8 cellular contexts compared by ENCODE assay signal in genomic region chr1:31943546-31944184, GRCh38. TPM values are rescaled to one million over a fixed set of nuclear protein-coding genes. Genes with fewer than 3 reads are reported as not detected.
DNase-seq lines count a peak whose midpoint lies in the region; ATAC-seq and TF ChIP-seq lines count a peak whose summit lies in the region.

No MANE protein-coding gene starts in this region.

- H3K79me2 ChIP-seq in HCT116 (ENCODE audit: insufficient read depth, low read length), result no peaks in the 10 kb centered on the region

- H3K36me3 ChIP-seq in HCT116 (ENCODE audit: control insufficient read depth in 1 of 2, insufficient read depth in 2 of 2, low read length in 2 of 2) (no peaks in the 10 kb centered on the region), mesodermal cell (ENCODE audit: control insufficient read depth, insufficient read depth, low read length) (no peaks in the 10 kb centered on the region)

- intact Hi-C loops in HCT116 (cut with micrococcal nuclease), result no loop called here

- no peaks in the 10 kb centered on the region for H3K27me3 ChIP-seq in HCT116 (ENCODE audit: insufficient read depth, low read length)

- no peak for TF ChIP-seq RAD21 in HCT116 (IDR thresholded peaks at IDR 0.05; ENCODE audit: low read depth)

- no CpG with 5 or more reads among the region's 3 CpGs for WGBS in mesodermal cell (ENCODE audit: insufficient coverage in 2 of 2), 2 experiments

- no peak for ATAC-seq in HCT116
- peak; percentile 49 to 55 for ATAC-seq in activated naive CD4-positive, alpha-beta T cell treated with anti-CD3 and anti-CD28 coated beads, Interleukin-2, amount 50 U/mL, for 72 hours
- ATAC-seq in GM18520 (IDR thresholded peaks at IDR 0.05; ENCODE audit: unreplicated experiment), result no peak

- in situ Hi-C loops in GM13977 (cut with MboI; ENCODE audit: low pct_unique_long_range_greater_than_20kb, low sequenced_read_pairs, unreplicated experiment), result no loop called here

- H3K4me2 ChIP-seq in HCT116 (ENCODE audit: low read length), result peak overlapping the region; percentile 96

- TF ChIP-seq POLR2A in HCT116 (IDR thresholded peaks at IDR 0.05; ENCODE audit: borderline replicate concordance, extremely low read depth, insufficient read depth, insufficient read length), result no peak

- BruUV-seq in HCT116 (replicated peaks; lab: Mats Ljungman, UMichigan), result TSS peak; percentile 94

- no peaks in the 10 kb centered on the region for H3K9me2 ChIP-seq in HCT116 (ENCODE audit: insufficient read depth)

- H3K4me3 ChIP-seq in AG04449 (ENCODE audit: low read depth, low read length) (peak overlapping the region; percentile 20; the same call in 1 of the 2 replicates), HCT116 (replicated peaks in 1 of 2; ENCODE audit: low read depth in 1 of 2, low read length in 2 of 2) (peak overlapping the region; percentile 45 to 60), mesodermal cell (ENCODE audit: extremely low read depth, insufficient read depth, low read length, poor library complexity, severe bottlenecking) (peak overlapping the region; percentile 19)

- H3K9ac ChIP-seq in HCT116 (ENCODE audit: low read length), result peak overlapping the region; percentile 81

- RAD21 ChIA-PET in HCT116 (lab: Charles Lee; ENCODE audit: low non-redundant PET in 1 of 2, low total read pairs in 2 of 2, uncharacterized antibody in 2 of 2, unreplicated experiment in 2 of 2), result interaction anchor here (1.4 to 1.6 kb wide), 2 partner anchors 20 kb away, joined by 4 to 5 read pairs; no protein-coding TSS in a partner anchor

- H3K4me1 ChIP-seq in HCT116 (ENCODE audit: control insufficient read depth in 1 of 2, insufficient read depth in 2 of 2, low read length in 2 of 2), result peaks cover 50 to 66% of the 10 kb centered on the region in 2 experiments
- peaks cover 35% of the 10 kb centered on the region for H3K4me1 ChIP-seq in mesodermal cell (ENCODE audit: control insufficient read depth, insufficient read depth, low read length, poor library complexity, severe bottlenecking)

- H3K9me3 Mint-ChIP-seq in activated naive CD4-positive, alpha-beta T cell treated with anti-CD3 and anti-CD28 coated beads, Interleukin-2, amount 50 U/mL, for 72 hours, result no peaks in the 10 kb centered on the region

- POLR2A ChIA-PET in AG04449 (lab: Yijun Ruan, JAX) (interaction anchor here (0.6 to 2.6 kb wide), 2 partner anchors 12 to 49 kb away, joined by 3 to 31 read pairs; no protein-coding TSS in a partner anchor), HCT116 (lab: Charles Lee) (interaction anchor here (1.0 to 3.5 kb wide), 6 partner anchors 8 to 183 kb away, joined by 3 to 41 read pairs (median 8); no protein-coding TSS in a partner anchor)

- DNase-seq in AG04449 (ENCODE audit: low read depth, low spot score) (no peak), HCT116 (ENCODE audit: low read depth, low spot score) (no peak), GM13977 (ENCODE audit: low spot score) (no peak), SHP77 (lab: John Stamatoyannopoulos, UW) (no peak), AML-193 (lab: John Stamatoyannopoulos, UW) (no peak)
- DNase-seq in activated naive CD4-positive, alpha-beta T cell treated with anti-CD3 and anti-CD28 coated beads, Interleukin-2, amount 50 U/mL, for 72 hours (ENCODE audit: low spot score in 2 of 2), result no peak

- no peaks in the 10 kb centered on the region for H3K36me3 Mint-ChIP-seq in activated naive CD4-positive, alpha-beta T cell treated with anti-CD3 and anti-CD28 coated beads, Interleukin-2, amount 50 U/mL, for 72 hours

- H4K20me1 ChIP-seq in HCT116 (ENCODE audit: insufficient read depth), result no peaks in the 10 kb centered on the region

- TF ChIP-seq CTCF in AG04449 (IDR thresholded peaks at IDR 0.05; ENCODE audit: insufficient read depth, low read length, missing control alignments), result no peak
- TF ChIP-seq CTCF in HCT116 (IDR thresholded peaks at IDR 0.05 in 2 of 3, conservative IDR thresholded peaks at IDR 0.05 in 1 of 3; ENCODE audit: borderline replicate concordance in 1 of 3, insufficient read depth in 1 of 3, low read depth in 2 of 3, low read length in 2 of 3), result no peak
- no peak for TF ChIP-seq CTCF in GM13977 (IDR thresholded peaks at IDR 0.05; ENCODE audit: extremely low read depth, insufficient read depth, missing control alignments)

- CTCF ChIA-PET in AG04449 (lab: Yijun Ruan, JAX), result interaction anchor here (0.7 to 6.0 kb wide), 5 partner anchors 11 to 128 kb away, joined by 3 to 48 read pairs (median 8); partner anchors contain the start of gene SPOCD1
- CTCF ChIA-PET in HCT116 (lab: Charles Lee), result interaction anchor here (1.4 to 2.2 kb wide), 3 partner anchors 20 to 128 kb away, joined by 5 to 21 read pairs (median 7); partner anchors contain the start of gene SPOCD1

- H3K9me3 ChIP-seq in HCT116 (ENCODE audit: control insufficient read depth in 1 of 2, insufficient read depth in 1 of 2, low read depth in 1 of 2, low read length in 2 of 2) (no peaks in the 10 kb centered on the region), mesodermal cell (ENCODE audit: control insufficient read depth, low read length) (no peaks in the 10 kb centered on the region)

- H3K27ac Mint-ChIP-seq in activated naive CD4-positive, alpha-beta T cell treated with anti-CD3 and anti-CD28 coated beads, Interleukin-2, amount 50 U/mL, for 72 hours, result peak overlapping the region; percentile 79 to 91

- H3K27ac ChIP-seq in HCT116 (ENCODE audit: low read depth, low read length) (peak overlapping the region; percentile 83), mesodermal cell (ENCODE audit: low read depth, low read length, severe bottlenecking) (peak overlapping the region; percentile 99)

- H2AFZ ChIP-seq in HCT116 (ENCODE audit: low read depth, low read length, poor library complexity, severe bottlenecking), result peak overlapping the region; percentile 49

TF ChIP-seq in HCT116, 20 proteins besides CTCF, POLR2A, EP300 and RAD21 (continues in another document):
- TF ChIP-seq SRF (IDR thresholded peaks at IDR 0.05; ENCODE audit: low read depth) (no peak), ELF1 (IDR thresholded peaks at IDR 0.05; ENCODE audit: borderline replicate concordance, low read depth) (no peak), SP1 (IDR thresholded peaks at IDR 0.05; ENCODE audit: low read depth) (no peak), ZFX (IDR thresholded peaks at IDR 0.05) (no peak), EZH2phosphoT487 (IDR thresholded peaks at IDR 0.05; ENCODE audit: borderline replicate concordance) (no peak), TCF7L2 (IDR thresholded peaks at IDR 0.05; ENCODE audit: borderline replicate concordance, extremely low read depth, insufficient read depth, insufficient read length) (no peak), REST (IDR thresholded peaks at IDR 0.05; ENCODE audit: low read depth) (no peak), CBX3 (IDR thresholded peaks at IDR 0.05; ENCODE audit: low read depth) (no peak), FOSL1 (IDR thresholded peaks at IDR 0.05; ENCODE audit: low read depth) (no peak), JUND (IDR thresholded peaks at IDR 0.05) (no peak), YY1 (IDR thresholded peaks at IDR 0.05; ENCODE audit: extremely low read depth, insufficient replicate concordance, low read depth, low read length) (no peak), ZBTB33 (IDR thresholded peaks at IDR 0.05; ENCODE audit: extremely low read depth, insufficient replicate concordance, low read length) (no peak), POLR2AphosphoS5 (IDR thresholded peaks at IDR 0.05; ENCODE audit: low read depth, low read length) (no peak), EGR1 (IDR thresholded peaks at IDR 0.05; ENCODE audit: low read depth) (no peak)

RNA-seq across cellular contexts. Expression of gene PTP4A2, which starts 5.5 kb away (rescaled TPM):
- total RNA-seq in HCT116 (2021; ENCODE audit: unreplicated experiment), result 267 TPM
- 219 and 237 TPM in 2 replicates for polyA plus RNA-seq in HCT116 (2012)
- 100 to 1,000 TPM; 216 to 408 TPM for total RNA-seq in activated naive CD4-positive, alpha-beta T cell treated with anti-CD3 and anti-CD28 coated beads, Interleukin-2, amount 50 U/mL, for 72 hours
- polyA plus RNA-seq in mesodermal cell (2013, experiment 1 of 2), result 179 TPM
- polyA plus RNA-seq in mesodermal cell (2013, experiment 2 of 2), result 163 TPM

Comparison
In these comparisons a context has a peak if more than half of its experiments do, and no peak if none do; other contexts are left out.
1. ATAC-seq: peak in activated naive CD4-positive, alpha-beta T cell treated with anti-CD3 and anti-CD28 coated beads, Interleukin-2, amount 50 U/mL, for 72 hours (2 of 2); none in HCT116 (single experiment) and GM18520 (single experiment).
2. Peak in every context shown above with its lines, with median percentiles within 50 percentile points of each other: H3K4me3 ChIP-seq.